ENCODE assay signal across 29 cellular contexts in the genomic region with DNA sequence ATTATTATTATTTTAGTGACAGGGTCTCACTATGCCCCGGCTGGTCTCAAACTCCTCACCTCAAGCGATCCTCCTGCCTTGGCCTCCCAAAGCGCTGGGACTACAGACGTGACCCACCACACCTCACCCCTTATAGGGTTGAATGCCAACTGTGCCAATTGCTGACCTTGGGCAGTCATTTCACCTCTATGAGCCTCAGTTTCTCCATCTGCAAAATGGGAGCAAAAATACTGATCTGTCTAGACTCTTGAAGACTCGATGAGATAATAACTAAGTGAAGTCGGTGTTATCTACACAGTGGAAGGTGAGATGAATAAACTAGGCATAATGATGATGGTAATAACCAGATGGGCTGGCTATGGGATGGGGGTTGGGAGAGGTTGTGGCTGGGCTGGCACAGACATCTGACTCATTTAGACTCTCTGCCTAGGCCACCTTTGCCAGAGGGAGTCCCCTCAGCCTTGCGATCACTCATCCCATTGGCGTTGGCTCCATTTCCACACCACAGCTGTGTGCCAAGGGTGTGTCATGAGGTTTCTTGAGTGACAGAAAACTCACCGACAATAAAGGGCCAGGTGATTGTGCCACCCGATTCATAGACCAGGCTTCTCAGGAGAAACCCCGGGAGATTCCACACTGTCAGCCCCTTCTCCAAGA. TPM values are rescaled to one million over a fixed set of nuclear protein-coding genes. Genes with fewer than 3 reads are reported as not detected.
DNase-seq lines count a peak whose midpoint lies in the region; ATAC-seq and TF ChIP-seq lines count a peak whose summit lies in the region.
"Had no signal": no experiment of that assay in that cellular context is flagged by ENCODE, and none has a peak within 500 bp of the region (broad histone marks: within the 10 kb centered on the region; RNA-seq: fewer than 3 reads in every experiment).

A gene with protein sequence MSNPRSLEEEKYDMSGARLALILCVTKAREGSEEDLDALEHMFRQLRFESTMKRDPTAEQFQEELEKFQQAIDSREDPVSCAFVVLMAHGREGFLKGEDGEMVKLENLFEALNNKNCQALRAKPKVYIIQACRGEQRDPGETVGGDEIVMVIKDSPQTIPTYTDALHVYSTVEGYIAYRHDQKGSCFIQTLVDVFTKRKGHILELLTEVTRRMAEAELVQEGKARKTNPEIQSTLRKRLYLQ (plus strand): TSS at position 596 of the 657 bp plus-strand sequence. CDS start 2,772 bp downstream, outside the sequence.

- no peak within 1 kb of the TSS for H3K4me2 ChIP-seq in GM23338
- H3K4me2 ChIP-seq: A549 had no signal

- peaks cover 2% of the 10 kb centered on the region for H3K27me3 Mint-ChIP-seq in GM23338 (ENCODE audit: insufficient read depth, low read depth, poor library complexity)
- peaks cover 6% of the 10 kb centered on the region for H3K27me3 Mint-ChIP-seq in activated CD4-positive, alpha-beta memory T cell treated with anti-CD3 and anti-CD28 coated beads, Interleukin-2, amount 10 ng/mL, durations not matched to agents 7 days and 5 days

- H3K9me3 Mint-ChIP-seq in GM23338 = peaks cover 93% of the 10 kb centered on the region
- no peaks in the 10 kb centered on the region for H3K9me3 Mint-ChIP-seq in activated CD4-positive, alpha-beta memory T cell treated with anti-CD3 and anti-CD28 coated beads, Interleukin-2, amount 10 ng/mL, durations not matched to agents 7 days and 5 days

- POLR2A ChIA-PET in activated CD4-positive, alpha-beta memory T cell treated with anti-CD3 and anti-CD28 coated beads, Interleukin-2, amount 10 ng/mL, durations not matched to agents 7 days and 5 days (lab: Charles Lee) = no interaction called here

- no peak for TF ChIP-seq EP300 in suprapubic skin (IDR thresholded peaks at IDR 0.05)

- H3K79me2 ChIP-seq in GM23338 (replicated peaks; ENCODE audit: insufficient read depth) = no peaks in the 10 kb centered on the region

- CTCF ChIA-PET in activated CD4-positive, alpha-beta memory T cell treated with anti-CD3 and anti-CD28 coated beads, Interleukin-2, amount 10 ng/mL, durations not matched to agents 7 days and 5 days (lab: Charles Lee) = no interaction called here

- peaks cover 8% of the 10 kb centered on the region; the same call in 1 of the 2 replicates for H3K9me2 ChIP-seq in GM23338 (ENCODE audit: insufficient read depth)

- H3K27me3 ChIP-seq in GM23338 (ENCODE audit: insufficient read depth) (no peaks in the 10 kb centered on the region), suprapubic skin (no peaks in the 10 kb centered on the region)

- no peak within 1 kb of the TSS for H3K27ac Mint-ChIP-seq in GM23338
- H3K27ac Mint-ChIP-seq in activated CD4-positive, alpha-beta memory T cell treated with anti-CD3 and anti-CD28 coated beads, Interleukin-2, amount 10 ng/mL, durations not matched to agents 7 days and 5 days = no peak within 1 kb of the TSS
- H3K27ac Mint-ChIP-seq: CD4-positive, alpha-beta memory T cell; HFFc6 had no signal

- no peak for TF ChIP-seq POLR2A in suprapubic skin (IDR thresholded peaks at IDR 0.05)

- WGBS in suprapubic skin = 71% methylated on average over 11 of the region's 11 CpGs

- no peaks in the 10 kb centered on the region for H3F3A ChIP-seq in GM23338 (replicated peaks; ENCODE audit: low read depth)

- H3K4me3 ChIP-seq in GM23338 (no peak within 1 kb of the TSS), suprapubic skin (peak within 1 kb of the TSS; percentile 30)
- H3K4me3 ChIP-seq: A549, HAP-1, MG63, SK-N-MC had no signal

- no peaks in the 10 kb centered on the region for H4K20me1 ChIP-seq in GM23338 (replicated peaks; ENCODE audit: insufficient read depth)

- H3K4me1 ChIP-seq in GM23338 (ENCODE audit: insufficient read depth) (no peaks in the 10 kb centered on the region), suprapubic skin (peaks cover 6% of the 10 kb centered on the region)
- H3K4me1 ChIP-seq: A549, HAP-1 had no signal

- H3K4me1 Mint-ChIP-seq in GM23338 = no peaks in the 10 kb centered on the region
- H3K4me1 Mint-ChIP-seq in activated CD4-positive, alpha-beta memory T cell treated with anti-CD3 and anti-CD28 coated beads, Interleukin-2, amount 10 ng/mL, durations not matched to agents 7 days and 5 days = no peaks in the 10 kb centered on the region
- H3K4me1 Mint-ChIP-seq: CD4-positive, alpha-beta memory T cell had no signal

- TF ChIP-seq CTCF in GM23338 (conservative IDR thresholded peaks at IDR 0.05; ENCODE audit: low read depth in 2 of 2) (no peak), suprapubic skin (IDR thresholded peaks at IDR 0.05) (no peak)

- H3K27ac ChIP-seq in GM23338 (ENCODE audit: low read depth) = no peak within 1 kb of the TSS
- peak within 1 kb of the TSS; percentile 15 for H3K27ac ChIP-seq in suprapubic skin
- H3K27ac ChIP-seq: A549, SK-N-MC had no signal

- no peak for DNase-seq in GM23338 (ENCODE audit: low spot score)
- peak; percentile 13 for DNase-seq in RPMI7951 (ENCODE audit: low read depth)
- no peak for DNase-seq in suprapubic skin (ENCODE audit: low spot score in 2 of 2)
- DNase-seq in nucleus accumbens (lab: John Stamatoyannopoulos, UW) = no peak
- no peak for DNase-seq in NCI-H1930 (lab: John Stamatoyannopoulos, UW)
- no peak for DNase-seq in activated CD4-positive, alpha-beta memory T cell treated with anti-CD3 and anti-CD28 coated beads, Interleukin-2, amount 10 ng/mL, durations not matched to agents 7 days and 5 days
- DNase-seq: C1 segment of cervical spinal cord; CD4-positive, alpha-beta memory T cell; COR-L47; DMS53; GOT3; HFFc6; KBM-7; MG63; NCI-H1105 treated with DMSO at 0.1 percent for 48 hours; NCI-H146; NCI-H2029; NCI-H446 treated with DMSO at 0.1 percent for 48 hours; NCI-H526; NCI-H82; SIG-M5 had no signal

- no peaks in the 10 kb centered on the region for H3K9me3 ChIP-seq in suprapubic skin
- H3K9me3 ChIP-seq: A549, HAP-1, MG63 had no signal

- peaks cover 23% of the 10 kb centered on the region for H3K36me3 Mint-ChIP-seq in GM23338 (ENCODE audit: low read depth)
- no peaks in the 10 kb centered on the region for H3K36me3 Mint-ChIP-seq in activated CD4-positive, alpha-beta memory T cell treated with anti-CD3 and anti-CD28 coated beads, Interleukin-2, amount 10 ng/mL, durations not matched to agents 7 days and 5 days (ENCODE audit: low read depth)
- H3K36me3 Mint-ChIP-seq: CD4-positive, alpha-beta memory T cell had no signal

- H3K4me3 Mint-ChIP-seq in GM23338 = no peak within 1 kb of the TSS
- H3K4me3 Mint-ChIP-seq in activated CD4-positive, alpha-beta memory T cell treated with anti-CD3 and anti-CD28 coated beads, Interleukin-2, amount 10 ng/mL, durations not matched to agents 7 days and 5 days = no peak within 1 kb of the TSS
- H3K4me3 Mint-ChIP-seq: HFFc6 had no signal

- H3K36me3 ChIP-seq in GM23338 (ENCODE audit: insufficient read depth) (no peaks in the 10 kb centered on the region), suprapubic skin (no peaks in the 10 kb centered on the region)
- H3K36me3 ChIP-seq: HAP-1, MG63 had no signal

- no peak for ATAC-seq in GM23338
- ATAC-seq in esophagus mucosa = peak; percentile 94
- ATAC-seq: A549, Panc1 had no signal

- peak within 1 kb of the TSS; percentile 43; the same call in 1 of the 2 replicates for H2AFZ ChIP-seq in GM23338

TF ChIP-seq in GM23338, 12 proteins besides CTCF, POLR2A, EP300 and RAD21 (continues in another document):
- TF ChIP-seq, protein P1, sequence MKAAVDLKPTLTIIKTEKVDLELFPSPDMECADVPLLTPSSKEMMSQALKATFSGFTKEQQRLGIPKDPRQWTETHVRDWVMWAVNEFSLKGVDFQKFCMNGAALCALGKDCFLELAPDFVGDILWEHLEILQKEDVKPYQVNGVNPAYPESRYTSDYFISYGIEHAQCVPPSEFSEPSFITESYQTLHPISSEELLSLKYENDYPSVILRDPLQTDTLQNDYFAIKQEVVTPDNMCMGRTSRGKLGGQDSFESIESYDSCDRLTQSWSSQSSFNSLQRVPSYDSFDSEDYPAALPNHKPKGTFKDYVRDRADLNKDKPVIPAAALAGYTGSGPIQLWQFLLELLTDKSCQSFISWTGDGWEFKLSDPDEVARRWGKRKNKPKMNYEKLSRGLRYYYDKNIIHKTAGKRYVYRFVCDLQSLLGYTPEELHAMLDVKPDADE (IDR thresholded peaks at IDR 0.05) = no peak

RNA-seq across cellular contexts. Expression of the gene that starts here (rescaled TPM):
- not detected in 2 replicates for total RNA-seq in GM23338 (2014; rRNA removed; shearing (Covaris generic))
- not detected in 2 replicates for polyA plus RNA-seq in GM23338 (2016; fragmentation: Nextera tagmentation; extraction: Ambion mirVana)
- total RNA-seq in RPMI7951 (2014; rRNA removed; shearing (Covaris generic)) = 0.36 and 0.39 TPM in 2 replicates
- total RNA-seq in esophagus mucosa = 0.16 TPM
- total RNA-seq in suprapubic skin = 100 to 1,000 TPM; 123 to 363 (median 254) TPM
- total RNA-seq in activated CD4-positive, alpha-beta memory T cell treated with anti-CD3 and anti-CD28 coated beads, Interleukin-2, amount 10 ng/mL, durations not matched to agents 7 days and 5 days = not detected
- total RNA-seq: CD4-positive, alpha-beta memory T cell; Daoy; G401; HFFc6; LHCN-M2 had no signal
- polyA plus RNA-seq: A549 had no signal

Comparison
In these comparisons a context has a peak if more than half of its experiments do, and no peak if none do; other contexts are left out.
1. RNA of the gene that starts here (total RNA-seq): 123 to 363 TPM in suprapubic skin; 0.36 to 0.39 TPM in RPMI7951, 0.16 TPM in esophagus mucosa (single experiment), not detected in GM23338 and not detected in activated CD4-positive, alpha-beta memory T cell treated with anti-CD3 and anti-CD28 coated beads, Interleukin-2, amount 10 ng/mL, durations not matched to agents 7 days and 5 days; every median in the first group is over 10 times any median in the second.
2. Peak in DNase-seq in RPMI7951; RNA of the gene not detected or under 1 TPM.
3. Peak in ATAC-seq in esophagus mucosa; RNA of the gene not detected or under 1 TPM.